36 cellular contexts compared by ENCODE assay signal in the genomic region with DNA sequence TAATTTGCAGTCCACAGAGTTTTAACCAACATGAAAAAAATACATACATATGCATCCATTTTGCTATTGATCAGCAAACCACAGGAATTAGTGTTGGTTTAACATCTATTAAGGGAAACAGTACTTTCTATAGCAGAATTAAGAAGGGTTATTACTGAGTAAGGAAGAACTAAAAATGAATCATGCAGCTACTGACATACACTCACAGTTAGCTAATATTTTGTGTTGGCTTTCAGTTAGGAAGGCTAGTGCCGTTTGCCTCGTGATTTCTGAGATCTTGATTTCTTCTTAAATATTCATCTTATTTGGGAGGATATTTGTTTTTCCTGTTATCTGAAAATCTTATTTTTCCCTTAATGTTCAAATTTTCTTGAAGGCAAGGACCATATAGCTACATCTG.
"Had no signal": no experiment of that assay in that cellular context is flagged by ENCODE, and none has a peak within 500 bp of the region (broad histone marks: within the 10 kb centered on the region; RNA-seq: fewer than 3 reads in every experiment).

No MANE protein-coding gene starts in this region.

- DNase-seq: activated B cell treated with CpG ODN at 0.5 μM for 24 hours; activated CD4-positive, alpha-beta memory T cell treated with anti-CD3 and anti-CD28 coated beads for 36 hours; activated CD4-positive, alpha-beta T cell treated with anti-CD3 and anti-CD28 coated beads for 4 hours; activated CD4-positive, alpha-beta T cell treated with anti-CD3 and anti-CD28 coated beads, Interleukin-2, amount 10 ng/mL, durations not matched to agents 24 days and 14 days; activated CD4-positive, alpha-beta T cell treated with anti-CD3 and anti-CD28 coated beads, Interleukin-2, amount 50 U/mL, for 1 hour; activated CD4-positive, alpha-beta T cell treated with anti-CD3 and anti-CD28 coated beads, Interleukin-2, amount 50 U/mL, for 4 hours; activated CD4-positive, CD25-positive, alpha-beta regulatory T cell treated with anti-CD3 and anti-CD28 coated beads, Interleukin-2, amount 50 U/mL, for 72 hours; activated CD8-positive, alpha-beta memory T cell treated with anti-CD3 and anti-CD28 coated beads, Interleukin-2, amount 50 U/mL, for 4 hours; activated CD8-positive, alpha-beta T cell treated with anti-CD3 and anti-CD28 coated beads for 36 hours; activated effector memory CD4-positive, alpha-beta T cell treated with anti-CD3 and anti-CD28 coated beads, Interleukin-2, amount 50 U/mL, for 16 hours; activated gamma-delta T cell treated with Interleukin-2 at 50 U/mL for 16 hours; activated naive CD4-positive, alpha-beta T cell; activated naive CD4-positive, alpha-beta T cell treated with anti-CD3 and anti-CD28 coated beads for 36 hours; activated naive CD4-positive, alpha-beta T cell treated with anti-CD3 and anti-CD28 coated beads, Interleukin-2, amount 50 U/mL, for 16 hours; activated naive CD8-positive, alpha-beta T cell treated with anti-CD3 and anti-CD28 coated beads for 36 hours; activated T-cell treated with anti-CD3 and anti-CD28 coated beads for 4 hours; activated T-cell treated with anti-CD3 and anti-CD28 coated beads, Interleukin-2, amount 50 U/mL, for 1 hour; activated T-cell treated with anti-CD3 and anti-CD28 coated beads, Interleukin-2, amount 50 U/mL, for 4 hours; activated T-cell treated with anti-CD3 and anti-CD28 coated beads, Interleukin-2, amount 50 U/mL, for 72 hours; adrenal gland; amniotic stem cell; aorta; body of pancreas; brain microvascular endothelial cell; caudate nucleus; cerebellar nuclear complex; T-helper 1 cell; T-helper 2 cell; T-helper 9 cell had no signal

- H3K4me3 ChIP-seq: adrenal gland, body of pancreas, breast epithelium, cardiac muscle cell had no signal

- H3K9me3 ChIP-seq: adrenal gland, body of pancreas, breast epithelium had no signal

- H3K4me1 ChIP-seq: adrenal gland, body of pancreas, breast epithelium had no signal

- H3K27me3 ChIP-seq: adrenal gland, body of pancreas, brain microvascular endothelial cell, breast epithelium had no signal

- ATAC-seq: activated CD8-positive, alpha-beta T cell treated with anti-CD3 and anti-CD28 coated beads for 36 hours; activated naive CD4-positive, alpha-beta T cell treated with anti-CD3 and anti-CD28 coated beads, Interleukin-2, amount 50 U/mL, for 72 hours; activated T-cell treated with anti-CD3 and anti-CD28 coated beads, Interleukin-2, amount 50 U/mL, for 4 hours; activated T-cell treated with anti-CD3 and anti-CD28 coated beads, Interleukin-2, amount 50 U/mL, for 72 hours; activated T-helper 17 cell treated with anti-CD3 and anti-CD28 coated beads, Interleukin-2, amount 50 U/mL, for 72 hours; body of pancreas had no signal

- H3K36me3 ChIP-seq: adrenal gland, brain microvascular endothelial cell, breast epithelium, cardiac muscle cell had no signal

- H3K27ac ChIP-seq: adrenal gland, body of pancreas, brain microvascular endothelial cell, breast epithelium, cardiac muscle cell, VCaP had no signal

- FAIRE-seq: astrocyte, TTC549 had no signal
